In the genomic region with DNA sequence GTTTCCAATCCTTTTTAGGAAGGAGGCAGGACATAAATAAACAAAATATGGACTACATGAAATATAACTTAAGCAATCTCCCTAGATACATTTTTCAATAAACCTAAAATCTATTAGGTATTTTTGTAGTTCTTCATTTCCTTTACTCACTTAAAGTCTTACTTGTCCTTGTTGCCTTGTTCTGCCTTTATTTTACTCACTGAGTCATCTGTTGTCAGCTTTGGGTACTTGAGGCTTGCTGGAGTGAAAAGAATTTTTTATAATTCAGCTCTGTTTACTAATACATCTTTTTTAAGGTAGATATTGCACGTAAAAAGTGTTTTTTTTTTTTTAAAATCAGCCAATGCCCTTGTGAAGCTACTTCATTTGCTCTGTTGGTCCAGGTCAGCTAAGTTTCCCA, we compare ENCODE assay signal across 21 cellular contexts.
A peak's percentile ranks its signal among the peaks of the same experiment; 100 is the strongest.
DNase-seq lines count a peak whose midpoint lies in the region; ATAC-seq and TF ChIP-seq lines count a peak whose summit lies in the region.
"Had no signal": no experiment of that assay in that cellular context is flagged by ENCODE, and none has a peak within 500 bp of the region (broad histone marks: within the 10 kb centered on the region; RNA-seq: fewer than 3 reads in every experiment).

No MANE protein-coding gene starts in this region.

- H2AFZ ChIP-seq in GM23248, result peak overlapping the region; percentile 38; the same call in 1 of the 2 replicates
- H2AFZ ChIP-seq: PC-9 had no signal

- H3K36me3 ChIP-seq in GM23248 (ENCODE audit: low read depth) (no peaks in the 10 kb centered on the region), SK-N-MC (ENCODE audit: insufficient read depth, low read length) (no peaks in the 10 kb centered on the region), psoas muscle (ENCODE audit: insufficient read depth in 1 of 2, low read depth in 1 of 2) (no peaks in the 10 kb centered on the region), A673 (ENCODE audit: insufficient read depth, low read length, poor library complexity, severe bottlenecking) (no peaks in the 10 kb centered on the region), BE2C (no peaks in the 10 kb centered on the region)
- H3K36me3 ChIP-seq: breast epithelium had no signal

- intact Hi-C loops in psoas muscle (cut with DNase I) (no loop called here), A673 (cut with micrococcal nuclease; ENCODE audit: unreplicated experiment) (no loop called here)

- POLR2A ChIA-PET in A673 (lab: Charles Lee; ENCODE audit: low non-redundant PET), result no interaction called here

- peaks cover 29% of the 10 kb centered on the region for H3K4me1 Mint-ChIP-seq in endothelial cell (ENCODE audit: unreplicated experiment)
- H3K4me1 Mint-ChIP-seq: stimulated activated memory B cell treated with anti-CD40 and anti-IgM and Interleukin-4, amounts not matched to agents 10 μg/mL and 1 μg/mL and 100 μg/mL, for 72 hours had no signal

- in situ Hi-C loops in GM23248 (cut with MboI), result no loop called here

- no peaks in the 10 kb centered on the region for H3K36me3 Mint-ChIP-seq in endothelial cell (ENCODE audit: low read depth, unreplicated experiment)
- H3K36me3 Mint-ChIP-seq: activated naive CD8-positive, alpha-beta T cell; CD8-positive, alpha-beta T cell; immature natural killer cell; stimulated activated memory B cell treated with anti-CD40 and anti-IgM and Interleukin-4, amounts not matched to agents 10 μg/mL and 1 μg/mL and 100 μg/mL, for 72 hours had no signal

- H3K4me3 Mint-ChIP-seq in endothelial cell (ENCODE audit: unreplicated experiment), result no peak overlapping the region
- H3K4me3 Mint-ChIP-seq: activated naive CD8-positive, alpha-beta T cell; activated T-helper 1 cell treated with anti-CD3 and anti-CD28 coated beads, Interleukin-12 subunit alpha, Interleukin-12 subunit beta, Interleukin-2, Interleukin-4 antibody, amounts not matched to agents 30 ng/mL and 10 ng/mL and 1 ng/mL, durations not matched to agents 14 hours and 24 hours and 36 hours; CD8-positive, alpha-beta T cell; immature natural killer cell; stimulated activated memory B cell treated with anti-CD40 and anti-IgM and Interleukin-4, amounts not matched to agents 10 μg/mL and 1 μg/mL and 100 μg/mL, for 72 hours had no signal

- DNase-seq in GM23248 (peak; percentile 51), SK-N-MC (ENCODE audit: low read depth, low spot score) (no peak), endothelial cell (ENCODE audit: low spot score) (no peak), psoas muscle (no peak), A673 (ENCODE audit: low spot score) (no peak), NCI-H1436 (lab: John Stamatoyannopoulos, UW) (no peak), BE2C (no peak)
- DNase-seq: activated CD4-positive, CD25-positive, alpha-beta regulatory T cell treated with anti-CD3 and anti-CD28 coated beads, Interleukin-2, amount 50 U/mL, for 72 hours; CD8-positive, alpha-beta T cell; dorsolateral prefrontal cortex; immature natural killer cell; NCI-H146; NCI-H2171 treated with DMSO at 0.1 percent for 48 hours; NCI-H82; PC-9 had no signal

- BruUV-seq in A673 (replicated peaks; lab: Mats Ljungman, UMichigan), result no TSS peak

- peaks cover 6% of the 10 kb centered on the region for H3K27me3 Mint-ChIP-seq in endothelial cell (ENCODE audit: unreplicated experiment)
- H3K27me3 Mint-ChIP-seq: activated naive CD8-positive, alpha-beta T cell; stimulated activated memory B cell treated with anti-CD40 and anti-IgM and Interleukin-4, amounts not matched to agents 10 μg/mL and 1 μg/mL and 100 μg/mL, for 72 hours had no signal

- H3K9ac ChIP-seq in GM23248 (no peak overlapping the region), SK-N-MC (ENCODE audit: insufficient read length) (no peak overlapping the region)

- 76 to 81% methylated on average over 1 of the region's 1 CpG for WGBS in GM23248 (ENCODE audit: low coverage in 1 of 2, low lambda C conversion rate in 2 of 2, missing lambda C conversion rate in 2 of 2), 2 experiments
- 74 to 93% (median 88%) methylated on average over 1 of the region's 1 CpG for WGBS in psoas muscle, 3 donors

- H3K4me2 ChIP-seq in GM23248 (ENCODE audit: unreplicated experiment), result no peak overlapping the region
- H3K4me2 ChIP-seq: PC-9 had no signal

- H3K4me3 ChIP-seq in GM23248, result no peak overlapping the region
- H3K4me3 ChIP-seq in SK-N-MC, result no peak overlapping the region
- no peak overlapping the region for H3K4me3 ChIP-seq in psoas muscle
- H3K4me3 ChIP-seq in A673 (ENCODE audit: low read depth, low read length, poor library complexity, severe bottlenecking), result no peak overlapping the region
- H3K4me3 ChIP-seq in BE2C (ENCODE audit: low read depth, low read length), result no peak overlapping the region
- H3K4me3 ChIP-seq: breast epithelium, dorsolateral prefrontal cortex, PC-9 had no signal

- H3K4me1 ChIP-seq in GM23248 (ENCODE audit: insufficient read depth) (peaks cover 22% of the 10 kb centered on the region), psoas muscle (peaks cover 5% of the 10 kb centered on the region), A673 (ENCODE audit: insufficient read depth, low read length, poor library complexity, severe bottlenecking) (peaks cover 8% of the 10 kb centered on the region), BE2C (peaks cover 3% of the 10 kb centered on the region; the same call in 1 of the 2 replicates)
- H3K4me1 ChIP-seq: breast epithelium had no signal

- H3K27ac ChIP-seq in GM23248 (peak overlapping the region; percentile 57), SK-N-MC (peak overlapping the region; percentile 33; the same call in 1 of the 2 replicates), psoas muscle (peak overlapping the region; percentile 31), A673 (ENCODE audit: low read depth, low read length, poor library complexity, severe bottlenecking) (no peak overlapping the region)
- H3K27ac ChIP-seq: breast epithelium, dorsolateral prefrontal cortex, PC-9 had no signal

- H3K27me3 ChIP-seq in GM23248 (replicated peaks; ENCODE audit: insufficient read depth) (no peaks in the 10 kb centered on the region), psoas muscle (ENCODE audit: insufficient read depth in 3 of 3, low read length in 2 of 3) (no peaks in the 10 kb centered on the region), A673 (replicated peaks; ENCODE audit: insufficient read depth, low read depth, low read length, poor library complexity) (no peaks in the 10 kb centered on the region), BE2C (no peaks in the 10 kb centered on the region)
- H3K27me3 ChIP-seq: breast epithelium, dorsolateral prefrontal cortex had no signal

- no peaks in the 10 kb centered on the region for H3K9me3 ChIP-seq in GM23248 (ENCODE audit: low read depth)
- peaks cover 2% of the 10 kb centered on the region; the same call in 1 of the 2 replicates for H3K9me3 ChIP-seq in SK-N-MC (ENCODE audit: low read depth, low read length)
- H3K9me3 ChIP-seq in psoas muscle, result no peaks in the 10 kb centered on the region
- no peaks in the 10 kb centered on the region for H3K9me3 ChIP-seq in A673 (ENCODE audit: low read depth, low read length, poor library complexity, severe bottlenecking)
- H3K9me3 ChIP-seq in BE2C, result no peaks in the 10 kb centered on the region
- H3K9me3 ChIP-seq: breast epithelium had no signal

- no peaks in the 10 kb centered on the region for H3K9me2 ChIP-seq in GM23248 (ENCODE audit: insufficient read depth)

- H4K20me1 ChIP-seq in GM23248 (ENCODE audit: insufficient read depth), result no peaks in the 10 kb centered on the region

- H3F3A ChIP-seq in GM23248 (ENCODE audit: insufficient read depth), result peaks cover 13% of the 10 kb centered on the region

- no peaks in the 10 kb centered on the region for H3K9me3 Mint-ChIP-seq in endothelial cell (ENCODE audit: unreplicated experiment)
- H3K9me3 Mint-ChIP-seq: activated T-helper 1 cell treated with anti-CD3 and anti-CD28 coated beads, Interleukin-12 subunit alpha, Interleukin-12 subunit beta, Interleukin-2, Interleukin-4 antibody, amounts not matched to agents 30 ng/mL and 10 ng/mL and 1 ng/mL, durations not matched to agents 14 hours and 24 hours and 36 hours; CD8-positive, alpha-beta T cell; immature natural killer cell; stimulated activated memory B cell treated with anti-CD40 and anti-IgM and Interleukin-4, amounts not matched to agents 10 μg/mL and 1 μg/mL and 100 μg/mL, for 72 hours had no signal

- no peak for ATAC-seq in psoas muscle
- ATAC-seq in GM21360 (IDR thresholded peaks at IDR 0.05; ENCODE audit: unreplicated experiment), result no peak
- ATAC-seq: CD8-positive, alpha-beta T cell; esophagus mucosa; stimulated activated memory B cell treated with anti-CD40 and anti-IgM and Interleukin-4, amounts not matched to agents 10 μg/mL and 1 μg/mL and 100 μg/mL, for 72 hours had no signal

- peak overlapping the region; percentile 67 for H3K27ac Mint-ChIP-seq in endothelial cell (ENCODE audit: unreplicated experiment)
- H3K27ac Mint-ChIP-seq: activated naive CD8-positive, alpha-beta T cell; activated T-helper 1 cell treated with anti-CD3 and anti-CD28 coated beads, Interleukin-12 subunit alpha, Interleukin-12 subunit beta, Interleukin-2, Interleukin-4 antibody, amounts not matched to agents 30 ng/mL and 10 ng/mL and 1 ng/mL, durations not matched to agents 14 hours and 24 hours and 36 hours; CD8-positive, alpha-beta T cell; immature natural killer cell; stimulated activated memory B cell treated with anti-CD40 and anti-IgM and Interleukin-4, amounts not matched to agents 10 μg/mL and 1 μg/mL and 100 μg/mL, for 72 hours had no signal

- TF ChIP-seq CTCF in endothelial cell (IDR thresholded peaks at IDR 0.05; ENCODE audit: unreplicated experiment) (no peak), psoas muscle (IDR thresholded peaks at IDR 0.05) (no peak), A673 (conservative IDR thresholded peaks at IDR 0.05; ENCODE audit: low read depth, low read length) (no peak), BE2C (IDR thresholded peaks at IDR 0.05; ENCODE audit: low read depth, low read length) (no peak)

- CTCF ChIA-PET in A673 (lab: Charles Lee), result interaction anchor here (0.6 kb wide), 1 partner anchor 11 kb away, joined by 7 read pairs; no protein-coding TSS in a partner anchor

- no peaks in the 10 kb centered on the region for H3K79me2 ChIP-seq in GM23248 (ENCODE audit: insufficient read depth)
